In genomic region chr6:2129076-2129695, GRCh38 we compare ENCODE assay signal across 1 cellular context.
TF ChIP-seq lines count a peak whose summit lies in the region.

No MANE protein-coding gene starts in this region.

TF ChIP-seq in WTC11, 78 proteins besides CTCF, POLR2A, EP300 and RAD21 (continued from another document):
- TF ChIP-seq E2F4 (CRISPR knock-in tag; IDR thresholded peaks at IDR 0.05; ENCODE audit: borderline replicate concordance, low read depth) = no peak
- no peak for TF ChIP-seq FOXJ3 (CRISPR knock-in tag; IDR thresholded peaks at IDR 0.05; ENCODE audit: borderline replicate concordance)
- no peak for TF ChIP-seq ETV6 (CRISPR knock-in tag; IDR thresholded peaks at IDR 0.05)
- no peak for TF ChIP-seq NR1H2 (CRISPR knock-in tag; IDR thresholded peaks at IDR 0.05)
- no peak for TF ChIP-seq ZNF396 (CRISPR knock-in tag; IDR thresholded peaks at IDR 0.05; ENCODE audit: borderline replicate concordance)
